9 cellular contexts compared by ENCODE assay signal in genomic region chr16:68356249-68356918, GRCh38. TPM values are rescaled to one million over a fixed set of nuclear protein-coding genes. Genes with fewer than 3 reads are reported as not detected.
DNase-seq lines count a peak whose midpoint lies in the region; ATAC-seq and TF ChIP-seq lines count a peak whose summit lies in the region.
"Had no signal": no experiment of that assay in that cellular context is flagged by ENCODE, and none has a peak within 500 bp of the region (broad histone marks: within the 10 kb centered on the region; RNA-seq: fewer than 3 reads in every experiment).

No MANE protein-coding gene starts in this region.

- H3K4me1 ChIP-seq in CD8-positive, alpha-beta T cell (ENCODE audit: insufficient read depth, low read length): peaks cover 38% of the 10 kb centered on the region
- no peaks in the 10 kb centered on the region for H3K4me1 ChIP-seq in tibial artery

- H3K9me3 ChIP-seq in CD8-positive, alpha-beta T cell (ENCODE audit: low read length): no peaks in the 10 kb centered on the region
- H3K9me3 ChIP-seq in tibial artery: no peaks in the 10 kb centered on the region

- H3K27me3 Mint-ChIP-seq in CD8-positive, alpha-beta T cell (ENCODE audit: low read depth): no peaks in the 10 kb centered on the region
- no peaks in the 10 kb centered on the region for H3K27me3 Mint-ChIP-seq in naive thymus-derived CD8-positive, alpha-beta T cell

- peaks cover 35% of the 10 kb centered on the region for H3K4me1 Mint-ChIP-seq in CD8-positive, alpha-beta T cell (ENCODE audit: low read depth)
- H3K4me1 Mint-ChIP-seq in naive thymus-derived CD8-positive, alpha-beta T cell: peaks cover 19 to 47% (median 39%) of the 10 kb centered on the region in 4 donors
- H3K4me1 Mint-ChIP-seq: neural crest cell had no signal

- peak overlapping the region; percentile 81 for H3K4me3 Mint-ChIP-seq in CD8-positive, alpha-beta T cell
- H3K4me3 Mint-ChIP-seq in naive thymus-derived CD8-positive, alpha-beta T cell: peak overlapping the region; percentile 63 to 89 (median 79)
- H3K4me3 Mint-ChIP-seq: neural crest cell had no signal

- TF ChIP-seq CTCF in CD8-positive, alpha-beta T cell (IDR thresholded peaks at IDR 0.05): no peak
- TF ChIP-seq CTCF in tibial artery (IDR thresholded peaks at IDR 0.05): no peak

- CTCF ChIA-PET in CD8-positive, alpha-beta T cell (lab: Charles Lee): interaction anchor here (0.6 to 4.0 kb wide), 8 partner anchors 10 to 1615 kb away, joined by 3 to 17 read pairs (median 5); partner anchors contain the start of gene SLC7A6

- H3K27ac Mint-ChIP-seq in CD8-positive, alpha-beta T cell: no peak overlapping the region
- peak overlapping the region in 7 of 10 donors; percentile 3 to 89 (median 60) for H3K27ac Mint-ChIP-seq in naive thymus-derived CD8-positive, alpha-beta T cell

- ATAC-seq in CD8-positive, alpha-beta T cell: peak; percentile 85
- ATAC-seq in GM21529 (IDR thresholded peaks at IDR 0.05; ENCODE audit: unreplicated experiment): peak; percentile 83
- ATAC-seq in naive thymus-derived CD8-positive, alpha-beta T cell: peak; percentile 89 to 90

- H3K27me3 ChIP-seq in CD8-positive, alpha-beta T cell (ENCODE audit: insufficient read depth, low read length): no peaks in the 10 kb centered on the region
- no peaks in the 10 kb centered on the region for H3K27me3 ChIP-seq in tibial artery

- H3K27ac ChIP-seq in CD8-positive, alpha-beta T cell (ENCODE audit: low read depth, low read length): no peak overlapping the region
- H3K27ac ChIP-seq in tibial artery: no peak overlapping the region

- intact Hi-C loops in CD8-positive, alpha-beta T cell (cut with DNase I, micrococcal nuclease): no loop called here
- intact Hi-C loops in tibial artery (cut with DNase I; ENCODE audit: low total_unique reads): no loop called here

- POLR2A ChIA-PET in CD8-positive, alpha-beta T cell (lab: Charles Lee): interaction anchor here (0.6 to 2.7 kb wide), 4 partner anchors 13 to 120 kb away, joined by 3 to 11 read pairs (median 4); partner anchors contain the start of gene ESRP2
- POLR2A ChIA-PET in naive thymus-derived CD8-positive, alpha-beta T cell (lab: Charles Lee): interaction anchor here (0.6 to 1.7 kb wide), 7 partner anchors 12 to 213 kb away, joined by 3 to 5 read pairs (median 3); partner anchors contain the start of genes PRMT7, SLC7A6 and SLC7A6OS

- no peaks in the 10 kb centered on the region for H3K9me3 Mint-ChIP-seq in CD8-positive, alpha-beta T cell
- no peaks in the 10 kb centered on the region for H3K9me3 Mint-ChIP-seq in naive thymus-derived CD8-positive, alpha-beta T cell
- H3K9me3 Mint-ChIP-seq: neural crest cell had no signal

- peaks cover 44% of the 10 kb centered on the region for H3K36me3 ChIP-seq in CD8-positive, alpha-beta T cell (ENCODE audit: insufficient read depth, low read length)
- peaks cover 66 to 96% (median 73%) of the 10 kb centered on the region in 3 donors for H3K36me3 ChIP-seq in tibial artery

- H3K4me3 ChIP-seq in CD8-positive, alpha-beta T cell (ENCODE audit: low read depth, low read length): peak overlapping the region; percentile 59
- H3K4me3 ChIP-seq in tibial artery: no peak overlapping the region

- DNase-seq in CD8-positive, alpha-beta T cell: peak; percentile 25 to 83 (median 65)
- DNase-seq in LHCN-M2 (ENCODE audit: low read depth): peak; percentile 30
- peak; percentile 28 for DNase-seq in activated T-cell treated with anti-CD3 and anti-CD28 coated beads for 4 hours
- peak; percentile 42 to 84 (median 71) for DNase-seq in naive thymus-derived CD8-positive, alpha-beta T cell
- DNase-seq in NCI-H1417 treated with DMSO at 0.1 percent for 48 hours (lab: John Stamatoyannopoulos, UW): no peak
- no peak for DNase-seq in NCI-H2029 treated with DMSO at 0.1 percent for 48 hours (lab: John Stamatoyannopoulos, UW)
- DNase-seq in tibial artery: no peak

- H3K36me3 Mint-ChIP-seq in CD8-positive, alpha-beta T cell: peaks cover 52% of the 10 kb centered on the region
- peaks cover 0 to 63% (median 15%) of the 10 kb centered on the region in 3 donors for H3K36me3 Mint-ChIP-seq in naive thymus-derived CD8-positive, alpha-beta T cell

RNA-seq across cellular contexts. Expression of gene PRMT7, which starts 45.6 kb away (rescaled TPM):
- 10 to 100 TPM; 53.8 to 58.7 TPM for total RNA-seq in CD8-positive, alpha-beta T cell
- 64.6 and 65.0 TPM in 2 replicates for total RNA-seq in LHCN-M2 (2014; rRNA removed)
- 34.8 TPM for polyA plus RNA-seq in LHCN-M2 (2012)
- 100 to 1,000 TPM; 110 to 112 TPM for total RNA-seq in naive thymus-derived CD8-positive, alpha-beta T cell
- polyA plus RNA-seq in naive thymus-derived CD8-positive, alpha-beta T cell: 10 to 100 TPM; 35.7 to 49.9 (median 43.2) TPM

RNA-seq across cellular contexts. Expression of gene SLC7A6OS, which starts 45.6 kb away (rescaled TPM):
- 10 to 100 TPM; 39.4 to 44.2 TPM for total RNA-seq in CD8-positive, alpha-beta T cell
- total RNA-seq in LHCN-M2 (2014; rRNA removed): 12.0 and 12.1 TPM in 2 replicates
- polyA plus RNA-seq in LHCN-M2 (2012): 8.2 TPM
- 10 to 100 TPM; 46.0 to 52.0 TPM for total RNA-seq in naive thymus-derived CD8-positive, alpha-beta T cell
- 10 to 100 TPM; 18.8 to 27.5 (median 23.3) TPM for polyA plus RNA-seq in naive thymus-derived CD8-positive, alpha-beta T cell

Comparison
In these comparisons a context has a peak if more than half of its experiments do, and no peak if none do; other contexts are left out.
1. DNase-seq: peak in CD8-positive, alpha-beta T cell (7 of 7), LHCN-M2 (single experiment), activated T-cell treated with anti-CD3 and anti-CD28 coated beads for 4 hours (single experiment) and naive thymus-derived CD8-positive, alpha-beta T cell (10 of 10); none in NCI-H1417 treated with DMSO at 0.1 percent for 48 hours (single experiment), NCI-H2029 treated with DMSO at 0.1 percent for 48 hours (single experiment) and tibial artery (0 of 2).
2. Peak in every context shown above with its lines, with median percentiles within 50 percentile points of each other: ATAC-seq.